In the genomic region with DNA sequence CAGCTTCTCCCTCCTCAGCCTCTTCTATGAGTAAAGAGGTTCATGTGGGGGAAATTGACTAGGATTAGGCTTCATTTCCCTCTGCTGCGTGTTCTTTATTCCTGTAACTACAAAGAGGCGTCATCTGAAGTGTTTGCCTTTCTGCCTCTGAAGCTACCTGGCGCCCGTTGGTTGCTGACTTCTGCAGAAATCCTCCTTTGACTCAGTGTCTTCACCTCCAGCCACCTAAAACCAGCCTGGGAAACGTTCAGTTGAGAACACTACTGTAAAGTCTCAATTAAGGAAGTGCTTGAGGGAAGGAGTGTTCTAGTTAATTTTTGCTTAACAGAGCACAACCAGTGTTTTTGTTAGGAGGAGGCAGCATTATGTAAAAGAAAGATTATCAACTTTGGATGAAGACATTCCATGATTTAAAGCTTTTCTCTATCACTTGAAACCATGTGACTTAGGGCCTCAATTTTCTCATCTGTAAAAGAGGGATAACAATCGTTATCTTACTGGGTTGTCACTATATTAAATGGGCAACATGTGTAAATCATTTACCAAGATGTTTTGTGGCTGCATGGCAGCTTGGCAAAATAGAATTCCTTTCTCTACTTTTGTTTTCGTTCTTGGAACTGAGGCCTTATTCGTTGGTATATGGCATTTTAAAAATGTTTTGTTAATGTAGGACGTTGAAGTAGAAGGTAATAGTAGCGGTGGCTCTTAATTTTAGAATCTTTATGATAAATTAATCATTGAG, we compare ENCODE assay signal across 19 cellular contexts.
A peak's percentile ranks its signal among the peaks of the same experiment; 100 is the strongest.
DNase-seq lines count a peak whose midpoint lies in the region; ATAC-seq and TF ChIP-seq lines count a peak whose summit lies in the region.
"Had no signal": no experiment of that assay in that cellular context is flagged by ENCODE, and none has a peak within 500 bp of the region (broad histone marks: within the 10 kb centered on the region; RNA-seq: fewer than 3 reads in every experiment).

No MANE protein-coding gene starts in this region.

- H3K27ac Mint-ChIP-seq in Calu3 (ENCODE audit: unreplicated experiment) = peak overlapping the region; percentile 47
- no peak overlapping the region for H3K27ac Mint-ChIP-seq in activated T-cell treated with anti-CD3 and anti-CD28 coated beads, Interleukin-2, amount 50 U/mL, for 24 hours
- H3K27ac Mint-ChIP-seq: activated CD4-positive, alpha-beta memory T cell treated with anti-CD3 and anti-CD28 coated beads for 36 hours; activated T-helper 1 cell treated with anti-CD3 and anti-CD28 coated beads, Interleukin-12 subunit alpha, Interleukin-12 subunit beta, Interleukin-2, Interleukin-4 antibody, amounts not matched to agents 30 ng/mL and 10 ng/mL and 1 ng/mL, durations not matched to agents 14 hours and 24 hours and 36 hours; CD4-positive, alpha-beta T cell; mesothelial cell of epicardium had no signal

- H3K36me3 ChIP-seq in SK-N-MC (ENCODE audit: insufficient read depth, low read length) = no peaks in the 10 kb centered on the region; the same call in 1 of the 2 replicates
- H3K36me3 ChIP-seq: breast epithelium, heart right ventricle, right atrium auricular region had no signal

- peak overlapping the region; percentile 55 for H3K9ac ChIP-seq in SK-N-MC (ENCODE audit: insufficient read length)

- peak overlapping the region; percentile 56 for H3K4me3 ChIP-seq in SK-N-MC
- H3K4me3 ChIP-seq: heart right ventricle, right atrium auricular region had no signal

- ATAC-seq in HG03457 (IDR thresholded peaks at IDR 0.05; ENCODE audit: unreplicated experiment) = no peak
- ATAC-seq: heart right ventricle had no signal

- H3K4me3 Mint-ChIP-seq in Calu3 (ENCODE audit: low read depth, unreplicated experiment) = peak overlapping the region; percentile 56
- no peak overlapping the region for H3K4me3 Mint-ChIP-seq in activated T-cell treated with anti-CD3 and anti-CD28 coated beads, Interleukin-2, amount 50 U/mL, for 24 hours
- H3K4me3 Mint-ChIP-seq: activated CD4-positive, alpha-beta memory T cell treated with anti-CD3 and anti-CD28 coated beads for 36 hours; activated T-helper 1 cell treated with anti-CD3 and anti-CD28 coated beads, Interleukin-12 subunit alpha, Interleukin-12 subunit beta, Interleukin-2, Interleukin-4 antibody, amounts not matched to agents 30 ng/mL and 10 ng/mL and 1 ng/mL, durations not matched to agents 14 hours and 24 hours and 36 hours; CD4-positive, alpha-beta T cell; mesothelial cell of epicardium had no signal

- TF ChIP-seq CTCF in Calu3 (IDR thresholded peaks at IDR 0.05; ENCODE audit: unreplicated experiment) = no peak

- H3K9me3 ChIP-seq in SK-N-MC (ENCODE audit: low read depth, low read length) = no peaks in the 10 kb centered on the region

- DNase-seq in Calu3 = peak; percentile 24
- peak; percentile 21 for DNase-seq in NCI-H1436 (lab: John Stamatoyannopoulos, UW)
- DNase-seq in SK-N-MC (ENCODE audit: low read depth, low spot score) = no peak
- peak; percentile 28 for DNase-seq in left kidney (ENCODE audit: low read depth, low spot score)
- DNase-seq in UCSD-AML1 (lab: John Stamatoyannopoulos, UW; ENCODE audit: unreplicated experiment) = no peak
- DNase-seq in activated gamma-delta T cell treated with Interleukin-2 at 50 U/mL for 16 hours = no peak
- DNase-seq in activated T-cell treated with anti-CD3 and anti-CD28 coated beads, Interleukin-2, amount 50 U/mL, for 24 hours = no peak
- DNase-seq: activated CD4-positive, alpha-beta memory T cell treated with anti-CD3 and anti-CD28 coated beads for 36 hours; CD4-positive, alpha-beta T cell; heart right ventricle; islet precursor cell; NCI-H1694 treated with DMSO at 0.1 percent for 48 hours; NCI-H82 had no signal

- no peaks in the 10 kb centered on the region for H3K27me3 Mint-ChIP-seq in Calu3 (ENCODE audit: unreplicated experiment)
- H3K27me3 Mint-ChIP-seq in activated T-cell treated with anti-CD3 and anti-CD28 coated beads, Interleukin-2, amount 50 U/mL, for 24 hours = peaks cover 18% of the 10 kb centered on the region

- peaks cover 8% of the 10 kb centered on the region for H3K36me3 Mint-ChIP-seq in Calu3 (ENCODE audit: insufficient read depth, unreplicated experiment)
- no peaks in the 10 kb centered on the region for H3K36me3 Mint-ChIP-seq in activated T-cell treated with anti-CD3 and anti-CD28 coated beads, Interleukin-2, amount 50 U/mL, for 24 hours (ENCODE audit: low read depth)
- H3K36me3 Mint-ChIP-seq: activated CD4-positive, alpha-beta memory T cell treated with anti-CD3 and anti-CD28 coated beads for 36 hours had no signal

- no TSS peak for BruUV-seq in Calu3 (replicated peaks; lab: Mats Ljungman, UMichigan)

- peak overlapping the region; percentile 89 for H3K27ac ChIP-seq in SK-N-MC
- H3K27ac ChIP-seq: breast epithelium, heart right ventricle, right atrium auricular region, VCaP had no signal

- H3K4me1 Mint-ChIP-seq in Calu3 (ENCODE audit: low read depth, unreplicated experiment) = peaks cover 20% of the 10 kb centered on the region
- H3K4me1 Mint-ChIP-seq in activated T-cell treated with anti-CD3 and anti-CD28 coated beads, Interleukin-2, amount 50 U/mL, for 24 hours (ENCODE audit: low read depth) = no peaks in the 10 kb centered on the region

- CTCF ChIA-PET in Calu3 (lab: Charles Lee) = interaction anchor here (0.6 to 0.8 kb wide), 3 partner anchors 17 to 556 kb away, joined by 3 to 4 read pairs (median 3); no protein-coding TSS in a partner anchor

- intact Hi-C loops in Calu3 (cut with micrococcal nuclease; ENCODE audit: unreplicated experiment) = no loop called here

- H3K9me3 Mint-ChIP-seq in Calu3 (ENCODE audit: low read depth, unreplicated experiment) = no peaks in the 10 kb centered on the region
- peaks cover 8% of the 10 kb centered on the region for H3K9me3 Mint-ChIP-seq in activated T-cell treated with anti-CD3 and anti-CD28 coated beads, Interleukin-2, amount 50 U/mL, for 24 hours
- H3K9me3 Mint-ChIP-seq: activated T-helper 1 cell treated with anti-CD3 and anti-CD28 coated beads, Interleukin-12 subunit alpha, Interleukin-12 subunit beta, Interleukin-2, Interleukin-4 antibody, amounts not matched to agents 30 ng/mL and 10 ng/mL and 1 ng/mL, durations not matched to agents 14 hours and 24 hours and 36 hours had no signal

Comparison
In these comparisons a context has a peak if more than half of its experiments do, and no peak if none do; other contexts are left out.
1. DNase-seq: peak in Calu3 (single experiment), NCI-H1436 (single experiment) and left kidney (single experiment); none in SK-N-MC (single experiment), UCSD-AML1 (single experiment), activated gamma-delta T cell treated with Interleukin-2 at 50 U/mL for 16 hours (single experiment) and activated T-cell treated with anti-CD3 and anti-CD28 coated beads, Interleukin-2, amount 50 U/mL, for 24 hours (single experiment).